ENCODE assay signal across 3 cellular contexts in genomic region chr16:5088086-5088790, GRCh38. TPM values are rescaled to one million over a fixed set of nuclear protein-coding genes. Genes with fewer than 3 reads are reported as not detected.
"Had no signal": no experiment of that assay in that cellular context is flagged by ENCODE, and none has a peak within 500 bp of the region (broad histone marks: within the 10 kb centered on the region; RNA-seq: fewer than 3 reads in every experiment).

No MANE protein-coding gene starts in this region.

RNA-seq across cellular contexts. Expression of gene C16orf89, which starts 22.5 kb away (rescaled TPM):
- total RNA-seq: LHCN-M2, MCF 10A, NCI-H460 had no signal
